8 cellular contexts compared by ENCODE assay signal in genomic region chr17:77494664-77495435, GRCh38.
DNase-seq lines count a peak whose midpoint lies in the region; ATAC-seq and TF ChIP-seq lines count a peak whose summit lies in the region.

No MANE protein-coding gene starts in this region.

- ATAC-seq in upper lobe of right lung (peak; percentile 89), GM21529 (IDR thresholded peaks at IDR 0.05; ENCODE audit: unreplicated experiment) (no peak)

- H3K27me3 ChIP-seq in upper lobe of right lung: no peaks in the 10 kb centered on the region

- peak; percentile 97 for TF ChIP-seq CTCF in upper lobe of right lung (IDR thresholded peaks at IDR 0.05)

- H3K27me3 Mint-ChIP-seq in activated naive CD4-positive, alpha-beta T cell treated with anti-CD3 and anti-CD28 coated beads for 36 hours (ENCODE audit: low read depth): no peaks in the 10 kb centered on the region

- H3K36me3 Mint-ChIP-seq in activated naive CD4-positive, alpha-beta T cell treated with anti-CD3 and anti-CD28 coated beads for 36 hours (ENCODE audit: low read depth): peaks cover 18% of the 10 kb centered on the region

- no peak overlapping the region for H3K4me3 ChIP-seq in upper lobe of right lung

- no peaks in the 10 kb centered on the region for H3K9me3 Mint-ChIP-seq in activated naive CD4-positive, alpha-beta T cell treated with anti-CD3 and anti-CD28 coated beads for 36 hours

- H3K9me3 ChIP-seq in upper lobe of right lung: no peaks in the 10 kb centered on the region

- peaks cover 61% of the 10 kb centered on the region for H3K36me3 ChIP-seq in upper lobe of right lung

- H3K4me1 Mint-ChIP-seq in activated naive CD4-positive, alpha-beta T cell treated with anti-CD3 and anti-CD28 coated beads for 36 hours (ENCODE audit: low read depth): peaks cover 11% of the 10 kb centered on the region

- DNase-seq in GM03348 (ENCODE audit: low spot score) (peak; percentile 92), HuH-7 (ENCODE audit: low spot score) (peak; percentile 95), SK-N-DZ (ENCODE audit: low spot score) (peak; percentile 67), glomerular visceral epithelial cell (ENCODE audit: extremely low spot score) (peak; percentile 79), pons (ENCODE audit: low spot score) (peak; percentile 50), upper lobe of right lung (peak; percentile 87)
- peak; percentile 81 for DNase-seq in activated naive CD4-positive, alpha-beta T cell treated with anti-CD3 and anti-CD28 coated beads for 36 hours

- H3K4me3 Mint-ChIP-seq in activated naive CD4-positive, alpha-beta T cell treated with anti-CD3 and anti-CD28 coated beads for 36 hours: no peak overlapping the region

- no peak overlapping the region for H3K27ac ChIP-seq in upper lobe of right lung

- intact Hi-C loops in activated naive CD4-positive, alpha-beta T cell treated with anti-CD3 and anti-CD28 coated beads for 36 hours (cut with micrococcal nuclease): loop anchor here (1.0 to 2.0 kb wide), 5 partner anchors 36 to 212 kb away; no protein-coding TSS in a partner anchor
- intact Hi-C loops in upper lobe of right lung (cut with DNase I): loop anchor here (5.0 kb wide), 2 partner anchors 63 to 168 kb away; no protein-coding TSS in a partner anchor

- peaks cover 27% of the 10 kb centered on the region for H3K4me1 ChIP-seq in upper lobe of right lung

- CTCF ChIA-PET in activated naive CD4-positive, alpha-beta T cell treated with anti-CD3 and anti-CD28 coated beads for 36 hours (lab: Charles Lee): interaction anchor here (0.6 to 4.1 kb wide), 24 partner anchors 11 to 163 kb away, joined by 3 to 93 read pairs (median 4); no protein-coding TSS in a partner anchor

- H3K27ac Mint-ChIP-seq in activated naive CD4-positive, alpha-beta T cell treated with anti-CD3 and anti-CD28 coated beads for 36 hours: peak overlapping the region; percentile 77
